In the genomic region with DNA sequence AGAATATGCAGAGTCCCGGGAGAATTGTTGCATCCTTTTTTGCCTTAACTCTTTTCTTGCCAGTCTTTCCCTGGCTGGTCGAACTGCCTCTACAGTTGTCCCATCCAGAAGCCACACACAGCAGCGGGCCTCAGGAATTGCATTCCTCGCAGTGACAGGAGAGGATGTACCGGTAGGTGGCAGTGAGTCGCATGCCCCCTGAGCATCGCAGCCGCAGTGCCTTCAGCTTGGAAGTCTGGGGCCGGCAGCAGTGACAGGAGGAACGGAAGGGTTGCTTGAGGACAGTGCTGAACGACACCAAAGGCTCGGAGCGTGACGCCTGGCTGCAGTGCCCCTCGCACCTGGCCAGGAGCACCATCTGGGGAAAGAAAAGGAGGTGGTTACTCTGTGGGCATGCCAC, we compare ENCODE assay signal across 8 cellular contexts. TPM values are rescaled to one million over a fixed set of nuclear protein-coding genes. Genes with fewer than 3 reads are reported as not detected.
DNase-seq lines count a peak whose midpoint lies in the region; ATAC-seq and TF ChIP-seq lines count a peak whose summit lies in the region.

No MANE protein-coding gene starts in this region.

- ATAC-seq in foreskin keratinocyte = peak; percentile 42
- ATAC-seq in psoas muscle = peak in 1 of 4 donors; percentile 45
- ATAC-seq in HG03378 (IDR thresholded peaks at IDR 0.05; ENCODE audit: unreplicated experiment) = no peak

- WGBS in psoas muscle, 3 donors = 5 to 12% (median 7%) methylated on average over 15 of the region's 15 CpGs
- 3% methylated on average over 12 of the region's 15 CpGs for WGBS in mesenchymal stem cell

- no peaks in the 10 kb centered on the region for H3K79me1 ChIP-seq in mesenchymal stem cell (replicated peaks; ENCODE audit: low read length, poor library complexity, severe bottlenecking)

- H3K9me3 ChIP-seq in psoas muscle (no peaks in the 10 kb centered on the region), mesenchymal stem cell (ENCODE audit: control insufficient read depth, low read length) (no peaks in the 10 kb centered on the region)

- DNase-seq in CD14-positive monocyte (ENCODE audit: low spot score) (no peak), HT1080 (ENCODE audit: low read depth) (peak; percentile 24), foreskin keratinocyte (no peak), psoas muscle (peak in 1 of 2 donors; percentile 16), T1000 (lab: John Stamatoyannopoulos, UW) (no peak), mesenchymal stem cell (no peak)
- peak; percentile 51 for DNase-seq in activated CD8-positive, alpha-beta memory T cell treated with anti-CD3 and anti-CD28 coated beads, Interleukin-2, amount 50 U/mL, for 48 hours

- intact Hi-C loops in CD14-positive monocyte (cut with micrococcal nuclease) = no loop called here
- intact Hi-C loops in psoas muscle (cut with DNase I) = loop anchor here in 1 of 2 donors (10.0 kb wide), 1 partner anchor 1245 kb away; no protein-coding TSS in a partner anchor

- H2BK12ac ChIP-seq in mesenchymal stem cell (ENCODE audit: low read length in 2 of 2) = no peak overlapping the region

- H3K4me2 ChIP-seq in mesenchymal stem cell (ENCODE audit: low read length, poor library complexity, severe bottlenecking) = no peak overlapping the region

- no peak overlapping the region for H3K9ac ChIP-seq in mesenchymal stem cell (ENCODE audit: low read length)

- H3K27me3 ChIP-seq in foreskin keratinocyte (no peaks in the 10 kb centered on the region), psoas muscle (ENCODE audit: insufficient read depth in 3 of 3, low read length in 2 of 3) (peaks cover 0 to 4% (median 0%) of the 10 kb centered on the region in 3 donors), mesenchymal stem cell (ENCODE audit: control insufficient read depth in 1 of 2, insufficient read depth in 1 of 2, low read length in 2 of 2) (peaks cover 0 to 37% of the 10 kb centered on the region in 2 experiments)

- no peak overlapping the region for H3K4me3 ChIP-seq in psoas muscle
- H3K4me3 ChIP-seq in mesenchymal stem cell (ENCODE audit: insufficient read depth in 1 of 2, low read depth in 1 of 2, low read length in 2 of 2) = no peak overlapping the region

- H3K4ac ChIP-seq in mesenchymal stem cell (ENCODE audit: low read depth in 1 of 2, low read length in 2 of 2) = no peak overlapping the region

- no peak overlapping the region for H4K91ac ChIP-seq in mesenchymal stem cell (ENCODE audit: low read length)

- peaks cover 6% of the 10 kb centered on the region for H3K4me1 Mint-ChIP-seq in CD14-positive monocyte

- H3K27ac Mint-ChIP-seq in CD14-positive monocyte = no peak overlapping the region

- no peak overlapping the region for H2AFZ ChIP-seq in mesenchymal stem cell (ENCODE audit: low read depth, low read length)

- H3K4me1 ChIP-seq in foreskin keratinocyte = no peaks in the 10 kb centered on the region
- no peaks in the 10 kb centered on the region for H3K4me1 ChIP-seq in psoas muscle
- H3K4me1 ChIP-seq in mesenchymal stem cell (ENCODE audit: control insufficient read depth, insufficient read depth, low read depth, low read length) = peaks cover 3% of the 10 kb centered on the region

- no peak overlapping the region for H4K8ac ChIP-seq in mesenchymal stem cell (ENCODE audit: low read length)

- no peak overlapping the region for H2BK15ac ChIP-seq in mesenchymal stem cell (ENCODE audit: low read depth, poor library complexity, severe bottlenecking)

- H3K36me3 ChIP-seq in psoas muscle (ENCODE audit: insufficient read depth in 1 of 2, low read depth in 1 of 2) = no peaks in the 10 kb centered on the region
- H3K36me3 ChIP-seq in mesenchymal stem cell (ENCODE audit: control insufficient read depth in 1 of 2, insufficient read depth in 2 of 2, low read depth in 1 of 2, low read length in 2 of 2) = no peaks in the 10 kb centered on the region

- H3K23ac ChIP-seq in mesenchymal stem cell (ENCODE audit: low read length in 2 of 2) = no peak overlapping the region

- H3K9me3 Mint-ChIP-seq in CD14-positive monocyte = peaks cover 0 to 2% (median 0%) of the 10 kb centered on the region in 7 donors

- H2AK5ac ChIP-seq in mesenchymal stem cell (ENCODE audit: low read length, severe bottlenecking) = no peak overlapping the region

- no peak overlapping the region for H2BK120ac ChIP-seq in mesenchymal stem cell (ENCODE audit: low read depth, low read length)

- TF ChIP-seq CTCF in CD14-positive monocyte (IDR thresholded peaks at IDR 0.05) = peak; percentile 40
- TF ChIP-seq CTCF in foreskin keratinocyte (conservative IDR thresholded peaks at IDR 0.05) = peak; percentile 49
- TF ChIP-seq CTCF in psoas muscle (IDR thresholded peaks at IDR 0.05) = peak; percentile 27

- peaks cover 11 to 14% (median 11%) of the 10 kb centered on the region in 3 donors for H3K27me3 Mint-ChIP-seq in CD14-positive monocyte (ENCODE audit: low read depth in 3 of 3)

- H3K27ac ChIP-seq in foreskin keratinocyte = no peak overlapping the region
- H3K27ac ChIP-seq in psoas muscle = no peak overlapping the region
- no peak overlapping the region for H3K27ac ChIP-seq in mesenchymal stem cell (ENCODE audit: low read length, poor library complexity, severe bottlenecking)

- no peaks in the 10 kb centered on the region for H3K36me3 Mint-ChIP-seq in CD14-positive monocyte

- no peak overlapping the region for H3K18ac ChIP-seq in mesenchymal stem cell (ENCODE audit: low read depth in 1 of 2, low read length in 2 of 2)

- H3K4me3 Mint-ChIP-seq in CD14-positive monocyte = peak overlapping the region in 1 of 2 donors; percentile 55

- H2BK5ac ChIP-seq in mesenchymal stem cell (ENCODE audit: low read depth, low read length, poor library complexity, severe bottlenecking) = no peak overlapping the region

- no peak overlapping the region for H3K14ac ChIP-seq in mesenchymal stem cell (ENCODE audit: low read length in 2 of 2)

RNA-seq across cellular contexts. Expression of gene NDP, which starts 23.5 kb away (rescaled TPM):
- not detected for polyA plus RNA-seq in CD14-positive monocyte
- total RNA-seq in HT1080 (2014; rRNA removed; shearing (Covaris generic)) = not detected in 2 replicates
- polyA plus RNA-seq in HT1080 (2015; cell fraction: cytosol; rRNA removed) = not detected in 2 replicates
- not detected in 2 replicates for polyA plus RNA-seq in HT1080 (2015; cell fraction: nucleus; rRNA removed)
- not detected in 2 replicates for total RNA-seq in foreskin keratinocyte
- polyA plus RNA-seq in foreskin keratinocyte = not detected in 2 replicates
- under 1 TPM in 1 of 4 donors, not detected in 3; 0.21 TPM for total RNA-seq in psoas muscle
- polyA plus RNA-seq in psoas muscle = under 1 TPM in 1 of 3 donors, not detected in 2; 0.01 TPM
- 0.26 TPM for polyA plus RNA-seq in mesenchymal stem cell (2013, experiment 1 of 2)
- polyA plus RNA-seq in mesenchymal stem cell (2013, experiment 2 of 2) = 0.16 TPM

Comparison
In these comparisons a context has a peak if more than half of its experiments do, and no peak if none do; other contexts are left out.
1. DNase-seq: peak in HT1080 (single experiment) and activated CD8-positive, alpha-beta memory T cell treated with anti-CD3 and anti-CD28 coated beads, Interleukin-2, amount 50 U/mL, for 48 hours (single experiment); none in CD14-positive monocyte (single experiment), foreskin keratinocyte (0 of 2), T1000 (single experiment) and mesenchymal stem cell (single experiment).
2. Peak in every context shown above with its lines, with median percentiles within 50 percentile points of each other: CTCF ChIP-seq.